In the genomic region with DNA sequence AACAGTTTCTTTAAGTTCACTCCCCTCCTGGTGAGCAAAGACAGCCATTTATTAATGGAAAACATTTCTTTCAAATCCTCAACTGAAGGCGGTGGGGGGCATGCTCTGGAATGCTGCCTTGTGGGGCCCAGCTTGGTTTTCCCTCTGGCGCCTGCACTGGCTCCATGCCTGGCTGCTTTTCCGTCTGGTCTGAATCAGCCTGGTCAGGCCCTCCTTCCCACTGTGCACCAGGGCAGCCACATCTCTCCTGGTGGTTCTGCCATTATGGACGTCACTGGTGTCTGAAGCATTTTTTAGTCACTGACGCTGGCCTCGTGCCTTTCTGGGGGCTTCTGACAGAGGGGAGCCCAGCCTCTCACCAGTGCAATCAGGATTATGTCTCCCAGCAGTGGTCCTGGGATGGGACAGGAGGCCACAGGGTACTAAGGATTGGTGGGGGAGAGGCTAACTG, we compare ENCODE assay signal across 2 cellular contexts.
TF ChIP-seq lines count a peak whose summit lies in the region.

No MANE protein-coding gene starts in this region.

TF ChIP-seq in H1, 55 proteins besides CTCF, POLR2A, EP300 and RAD21:
- TF ChIP-seq SUZ12 (IDR thresholded peaks at IDR 0.05; ENCODE audit: low read length) = no peak
- TF ChIP-seq, protein P1, sequence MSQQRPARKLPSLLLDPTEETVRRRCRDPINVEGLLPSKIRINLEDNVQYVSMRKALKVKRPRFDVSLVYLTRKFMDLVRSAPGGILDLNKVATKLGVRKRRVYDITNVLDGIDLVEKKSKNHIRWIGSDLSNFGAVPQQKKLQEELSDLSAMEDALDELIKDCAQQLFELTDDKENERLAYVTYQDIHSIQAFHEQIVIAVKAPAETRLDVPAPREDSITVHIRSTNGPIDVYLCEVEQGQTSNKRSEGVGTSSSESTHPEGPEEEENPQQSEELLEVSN (IDR thresholded peaks at IDR 0.05) = peak; percentile 57
- TF ChIP-seq, protein P2, sequence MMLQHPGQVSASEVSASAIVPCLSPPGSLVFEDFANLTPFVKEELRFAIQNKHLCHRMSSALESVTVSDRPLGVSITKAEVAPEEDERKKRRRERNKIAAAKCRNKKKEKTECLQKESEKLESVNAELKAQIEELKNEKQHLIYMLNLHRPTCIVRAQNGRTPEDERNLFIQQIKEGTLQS (IDR thresholded peaks at IDR 0.05; ENCODE audit: insufficient read depth, low read depth, low read length) = no peak
- TF ChIP-seq CTBP2 (IDR thresholded peaks at IDR 0.05; ENCODE audit: borderline replicate concordance, insufficient read depth, insufficient read length, low read length) = no peak
- no peak for TF ChIP-seq MAFK (IDR thresholded peaks at IDR 0.05; ENCODE audit: low read depth, low read length)
- TF ChIP-seq, protein P3, sequence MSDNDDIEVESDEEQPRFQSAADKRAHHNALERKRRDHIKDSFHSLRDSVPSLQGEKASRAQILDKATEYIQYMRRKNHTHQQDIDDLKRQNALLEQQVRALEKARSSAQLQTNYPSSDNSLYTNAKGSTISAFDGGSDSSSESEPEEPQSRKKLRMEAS (IDR thresholded peaks at IDR 0.05) = peak; percentile 24; the same call in 1 of the 2 replicates
- no peak for TF ChIP-seq RXRA (IDR thresholded peaks at IDR 0.05; ENCODE audit: insufficient read depth, low read depth, low read length)
- no peak for TF ChIP-seq SRF (IDR thresholded peaks at IDR 0.05; ENCODE audit: low read depth, low read length)
- 0 out of 2 replicates have a peak, but pooled peaks have one; percentile 35 for TF ChIP-seq SP1 (IDR thresholded peaks at IDR 0.05; ENCODE audit: low read depth, low read length)
- TF ChIP-seq TEAD4 (IDR thresholded peaks at IDR 0.05; ENCODE audit: low read depth, low read length) = peak; percentile 75
- no peak for TF ChIP-seq RNF2 (IDR thresholded peaks at IDR 0.05; ENCODE audit: borderline replicate concordance, low read depth, low read length, missing control alignments, poor library complexity, severe bottlenecking)
- TF ChIP-seq NRF1 (IDR thresholded peaks at IDR 0.05; ENCODE audit: low read depth, low read length) = no peak
- TF ChIP-seq RFX5 (IDR thresholded peaks at IDR 0.05; ENCODE audit: borderline replicate concordance, low read depth, low read length) = no peak
- TF ChIP-seq CHD2 (IDR thresholded peaks at IDR 0.05; ENCODE audit: low read length) = no peak

TF ChIP-seq in HEK293T, 16 proteins besides CTCF, POLR2A, EP300 and RAD21:
- TF ChIP-seq SP1 (IDR thresholded peaks at IDR 0.05) (no peak), FOXA1 (IDR thresholded peaks at IDR 0.05) (no peak), NFRKB (IDR thresholded peaks at IDR 0.05) (no peak), ARNT (IDR thresholded peaks at IDR 0.05) (no peak), L3MBTL2 (conservative IDR thresholded peaks at IDR 0.05) (no peak), BHLHE40 (IDR thresholded peaks at IDR 0.05; ENCODE audit: borderline replicate concordance) (no peak), ZNF384 (IDR thresholded peaks at IDR 0.05) (no peak), LEF1 (IDR thresholded peaks at IDR 0.05; ENCODE audit: borderline replicate concordance) (no peak), FOXK2 (IDR thresholded peaks at IDR 0.05) (no peak), TARDBP (IDR thresholded peaks at IDR 0.05) (no peak), ELF4 (IDR thresholded peaks at IDR 0.05) (no peak)
- TF ChIP-seq, protein P4, sequence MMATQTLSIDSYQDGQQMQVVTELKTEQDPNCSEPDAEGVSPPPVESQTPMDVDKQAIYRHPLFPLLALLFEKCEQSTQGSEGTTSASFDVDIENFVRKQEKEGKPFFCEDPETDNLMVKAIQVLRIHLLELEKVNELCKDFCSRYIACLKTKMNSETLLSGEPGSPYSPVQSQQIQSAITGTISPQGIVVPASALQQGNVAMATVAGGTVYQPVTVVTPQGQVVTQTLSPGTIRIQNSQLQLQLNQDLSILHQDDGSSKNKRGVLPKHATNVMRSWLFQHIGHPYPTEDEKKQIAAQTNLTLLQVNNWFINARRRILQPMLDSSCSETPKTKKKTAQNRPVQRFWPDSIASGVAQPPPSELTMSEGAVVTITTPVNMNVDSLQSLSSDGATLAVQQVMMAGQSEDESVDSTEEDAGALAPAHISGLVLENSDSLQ (IDR thresholded peaks at IDR 0.05) = no peak
